In the genomic region with DNA sequence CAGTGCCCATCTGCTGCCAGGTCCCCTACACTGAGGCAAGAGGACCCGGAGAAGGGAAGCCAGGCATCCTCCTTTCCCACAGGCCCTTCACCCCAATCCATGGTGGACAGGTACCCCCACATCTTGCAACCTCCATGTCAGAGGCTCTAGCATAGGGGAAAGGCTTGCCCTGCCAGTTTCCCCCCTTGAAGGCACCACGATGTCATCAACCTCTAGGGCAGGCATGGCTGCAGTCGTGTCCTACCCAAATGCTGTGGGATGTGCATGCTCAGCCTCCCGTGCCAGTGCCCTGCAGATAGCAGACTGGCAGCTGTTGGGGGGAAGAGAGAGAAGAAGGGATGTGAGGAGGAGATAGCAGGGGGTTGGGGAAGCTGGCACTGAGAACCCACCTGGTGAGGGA, we compare ENCODE assay signal across 19 cellular contexts.
"Had no signal": no experiment of that assay in that cellular context is flagged by ENCODE, and none has a peak within 500 bp of the region (broad histone marks: within the 10 kb centered on the region; RNA-seq: fewer than 3 reads in every experiment).

No MANE protein-coding gene starts in this region.

- H3K4me3 ChIP-seq: colonic mucosa, ovary, spleen, tibial artery had no signal

- H3K9me3 ChIP-seq: colonic mucosa, left ventricle myocardium inferior, ovary, spleen, tibial artery had no signal

- H3K4me3 Mint-ChIP-seq: activated naive CD4-positive, alpha-beta T cell treated with anti-CD3 and anti-CD28 coated beads, Interleukin-2, amount 10 ng/mL, durations not matched to agents 7 days and 5 days; naive B cell; stimulated activated naive B cell treated with anti-CD40 and anti-IgM and Interleukin-4, amounts not matched to agents 10 μg/mL and 1 μg/mL and 100 μg/mL, for 72 hours had no signal

- H3K9me3 Mint-ChIP-seq: activated naive CD4-positive, alpha-beta T cell treated with anti-CD3 and anti-CD28 coated beads, Interleukin-2, amount 10 ng/mL, durations not matched to agents 7 days and 5 days; stimulated activated naive B cell treated with anti-CD40 and anti-IgM and Interleukin-4, amounts not matched to agents 10 μg/mL and 1 μg/mL and 100 μg/mL, for 72 hours had no signal

- H3K27me3 ChIP-seq: colonic mucosa, ovary had no signal

- H3K36me3 Mint-ChIP-seq: activated naive CD4-positive, alpha-beta T cell treated with anti-CD3 and anti-CD28 coated beads, Interleukin-2, amount 10 ng/mL, durations not matched to agents 7 days and 5 days; naive B cell; stimulated activated naive B cell treated with anti-CD40 and anti-IgM and Interleukin-4, amounts not matched to agents 10 μg/mL and 1 μg/mL and 100 μg/mL, for 72 hours had no signal

- H3K4me1 ChIP-seq: colonic mucosa, tibial artery had no signal

- DNase-seq: activated CD4-positive, CD25-positive, alpha-beta regulatory T cell treated with anti-CD3 and anti-CD28 coated beads, Interleukin-2, amount 50 U/mL, for 72 hours; activated CD8-positive, alpha-beta memory T cell treated with anti-CD3 and anti-CD28 coated beads for 24 hours; activated CD8-positive, alpha-beta memory T cell treated with anti-CD3 and anti-CD28 coated beads, Interleukin-2, amount 50 U/mL, for 48 hours; activated effector memory CD4-positive, alpha-beta T cell treated with Interleukin-2 at 50 U/mL for 16 hours; activated naive CD4-positive, alpha-beta T cell treated with anti-CD3 and anti-CD28 coated beads, Interleukin-2, amount 10 ng/mL, durations not matched to agents 7 days and 5 days; activated T-cell treated with anti-CD3 and anti-CD28 coated beads, Interleukin-2, amount 50 U/mL, for 48 hours; aorta; brain microvascular endothelial cell; central memory CD4-positive, alpha-beta T cell; colonic mucosa; foreskin melanocyte; left ventricle myocardium inferior; naive B cell; spleen; stimulated activated CD4-positive, alpha-beta T cell treated with anti-CD3 and anti-CD28 coated beads, Interleukin-4, amount 100 ng/mL, for 4 hours; stimulated activated naive B cell treated with anti-CD40 and anti-IgM and Interleukin-4, amounts not matched to agents 10 μg/mL and 1 μg/mL and 100 μg/mL, for 72 hours; T1000; tibial artery had no signal

- H3K36me3 ChIP-seq: brain microvascular endothelial cell, colonic mucosa, left ventricle myocardium inferior, ovary, spleen, tibial artery had no signal

- H3K27ac Mint-ChIP-seq: activated naive CD4-positive, alpha-beta T cell treated with anti-CD3 and anti-CD28 coated beads, Interleukin-2, amount 10 ng/mL, durations not matched to agents 7 days and 5 days; stimulated activated naive B cell treated with anti-CD40 and anti-IgM and Interleukin-4, amounts not matched to agents 10 μg/mL and 1 μg/mL and 100 μg/mL, for 72 hours had no signal

- H3K27ac ChIP-seq: brain microvascular endothelial cell, colonic mucosa, left ventricle myocardium inferior, ovary, spleen, tibial artery had no signal

- ATAC-seq: stimulated activated naive B cell treated with anti-CD40 and anti-IgM and Interleukin-4, amounts not matched to agents 10 μg/mL and 1 μg/mL and 100 μg/mL, for 72 hours had no signal
